1 cellular context compared by ENCODE assay signal in the genomic region with DNA sequence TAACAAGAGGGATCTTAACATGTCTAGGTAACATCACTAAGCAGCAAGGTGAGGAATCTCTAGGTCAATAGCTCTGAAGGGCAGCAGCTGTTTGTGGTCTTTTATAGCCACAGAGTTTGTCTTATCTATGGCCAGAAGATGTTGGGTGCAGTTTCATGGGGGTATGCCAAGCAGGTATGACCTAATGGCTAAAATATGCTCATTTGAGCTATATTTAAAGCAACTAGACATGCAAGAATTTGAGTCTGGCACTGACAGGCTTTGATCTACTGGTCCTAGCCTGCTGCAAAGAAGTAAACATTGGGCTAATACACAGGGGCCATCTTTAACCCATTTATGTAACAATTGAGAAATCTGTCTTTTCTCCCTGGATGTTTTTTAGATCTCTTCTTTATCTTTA.
TF ChIP-seq lines count a peak whose summit lies in the region.

No MANE protein-coding gene starts in this region.

TF ChIP-seq in H1, 55 proteins besides CTCF, POLR2A, EP300 and RAD21:
- 0 out of 2 replicates have a peak, but pooled peaks have one; percentile 23 for TF ChIP-seq JUND (IDR thresholded peaks at IDR 0.05; ENCODE audit: low read length)
- TF ChIP-seq, protein P1, sequence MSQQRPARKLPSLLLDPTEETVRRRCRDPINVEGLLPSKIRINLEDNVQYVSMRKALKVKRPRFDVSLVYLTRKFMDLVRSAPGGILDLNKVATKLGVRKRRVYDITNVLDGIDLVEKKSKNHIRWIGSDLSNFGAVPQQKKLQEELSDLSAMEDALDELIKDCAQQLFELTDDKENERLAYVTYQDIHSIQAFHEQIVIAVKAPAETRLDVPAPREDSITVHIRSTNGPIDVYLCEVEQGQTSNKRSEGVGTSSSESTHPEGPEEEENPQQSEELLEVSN (IDR thresholded peaks at IDR 0.05): no peak
TF ChIP-seq in H1: peak in this region for 1.
